In the genomic region with DNA sequence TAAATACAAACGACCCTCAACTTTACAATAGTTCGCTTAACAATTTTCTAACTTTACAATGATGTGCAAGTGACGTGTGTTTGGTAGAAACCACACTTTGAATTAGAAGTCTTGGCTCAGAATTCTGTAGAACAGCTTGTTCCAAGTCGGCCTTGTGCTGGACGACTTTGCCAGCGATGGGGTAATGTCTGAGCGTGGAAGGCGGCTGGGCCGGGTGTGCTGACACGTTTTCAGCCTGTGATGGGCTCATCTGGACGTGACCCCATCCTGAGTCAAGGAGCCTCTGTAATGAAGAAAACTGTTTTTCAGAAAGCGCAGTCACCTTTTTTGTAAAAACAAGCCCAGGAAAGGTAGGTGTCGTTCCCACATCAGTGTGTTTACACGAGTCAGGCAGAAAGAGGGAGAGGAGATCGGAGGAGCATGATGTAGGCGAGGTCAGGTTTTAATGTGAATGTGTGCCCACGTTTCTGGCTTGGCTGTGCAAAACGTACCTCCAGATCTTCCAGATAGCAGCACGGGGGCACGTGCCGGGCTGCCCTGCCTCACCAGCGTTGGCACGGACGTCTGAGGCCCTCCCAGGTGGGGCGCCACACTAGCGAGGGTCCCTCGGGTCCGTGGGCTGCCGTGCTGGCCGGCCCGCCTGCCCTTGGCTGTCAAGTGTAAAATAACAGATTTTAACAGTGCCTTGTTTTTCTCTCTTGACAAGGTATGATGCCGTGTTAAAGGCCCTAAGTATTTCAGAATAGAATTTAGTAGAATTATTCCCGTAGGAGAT, we compare ENCODE assay signal across 1 cellular context.
TF ChIP-seq lines count a peak whose summit lies in the region.

No MANE protein-coding gene starts in this region.

TF ChIP-seq in GM12878, 131 proteins besides CTCF, POLR2A, EP300 and RAD21 (continued from another document):
- TF ChIP-seq BCLAF1 (IDR thresholded peaks at IDR 0.05) (no peak), EGR1 (IDR thresholded peaks at IDR 0.05; ENCODE audit: borderline replicate concordance in 1 of 2, low read depth in 2 of 2, low read length in 2 of 2) (no peak), ETV6 (conservative IDR thresholded peaks at IDR 0.05 in 1 of 2, IDR thresholded peaks at IDR 0.05 in 1 of 2; ENCODE audit: borderline replicate concordance in 1 of 2, low read depth in 1 of 2) (no peak), EZH2 (IDR thresholded peaks at IDR 0.05; ENCODE audit: borderline replicate concordance, control insufficient read depth, low read depth, low read length) (no peak), TAF1 (IDR thresholded peaks at IDR 0.05; ENCODE audit: borderline replicate concordance, low read depth, low read length) (no peak), RCOR1 (conservative IDR thresholded peaks at IDR 0.05; ENCODE audit: low read depth, low read length) (no peak), ZNF592 (IDR thresholded peaks at IDR 0.05) (no peak), SPI1 (IDR thresholded peaks at IDR 0.05; ENCODE audit: borderline replicate concordance, insufficient read depth, low read depth, low read length) (no peak), RAD51 (IDR thresholded peaks at IDR 0.05) (no peak), MTA3 (IDR thresholded peaks at IDR 0.05; ENCODE audit: borderline replicate concordance, low read length) (no peak), CBX5 (IDR thresholded peaks at IDR 0.05; ENCODE audit: low read depth) (no peak), BCL3 (IDR thresholded peaks at IDR 0.05; ENCODE audit: borderline replicate concordance, insufficient read depth, low read depth, low read length, poor library complexity, severe bottlenecking) (no peak), MXI1 (IDR thresholded peaks at IDR 0.05; ENCODE audit: low read depth, low read length) (no peak), ATF7 (IDR thresholded peaks at IDR 0.05; ENCODE audit: low read depth) (no peak)
- TF ChIP-seq, protein P1, sequence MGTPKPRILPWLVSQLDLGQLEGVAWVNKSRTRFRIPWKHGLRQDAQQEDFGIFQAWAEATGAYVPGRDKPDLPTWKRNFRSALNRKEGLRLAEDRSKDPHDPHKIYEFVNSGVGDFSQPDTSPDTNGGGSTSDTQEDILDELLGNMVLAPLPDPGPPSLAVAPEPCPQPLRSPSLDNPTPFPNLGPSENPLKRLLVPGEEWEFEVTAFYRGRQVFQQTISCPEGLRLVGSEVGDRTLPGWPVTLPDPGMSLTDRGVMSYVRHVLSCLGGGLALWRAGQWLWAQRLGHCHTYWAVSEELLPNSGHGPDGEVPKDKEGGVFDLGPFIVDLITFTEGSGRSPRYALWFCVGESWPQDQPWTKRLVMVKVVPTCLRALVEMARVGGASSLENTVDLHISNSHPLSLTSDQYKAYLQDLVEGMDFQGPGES (IDR thresholded peaks at IDR 0.05), result no peak
- TF ChIP-seq, protein P2, sequence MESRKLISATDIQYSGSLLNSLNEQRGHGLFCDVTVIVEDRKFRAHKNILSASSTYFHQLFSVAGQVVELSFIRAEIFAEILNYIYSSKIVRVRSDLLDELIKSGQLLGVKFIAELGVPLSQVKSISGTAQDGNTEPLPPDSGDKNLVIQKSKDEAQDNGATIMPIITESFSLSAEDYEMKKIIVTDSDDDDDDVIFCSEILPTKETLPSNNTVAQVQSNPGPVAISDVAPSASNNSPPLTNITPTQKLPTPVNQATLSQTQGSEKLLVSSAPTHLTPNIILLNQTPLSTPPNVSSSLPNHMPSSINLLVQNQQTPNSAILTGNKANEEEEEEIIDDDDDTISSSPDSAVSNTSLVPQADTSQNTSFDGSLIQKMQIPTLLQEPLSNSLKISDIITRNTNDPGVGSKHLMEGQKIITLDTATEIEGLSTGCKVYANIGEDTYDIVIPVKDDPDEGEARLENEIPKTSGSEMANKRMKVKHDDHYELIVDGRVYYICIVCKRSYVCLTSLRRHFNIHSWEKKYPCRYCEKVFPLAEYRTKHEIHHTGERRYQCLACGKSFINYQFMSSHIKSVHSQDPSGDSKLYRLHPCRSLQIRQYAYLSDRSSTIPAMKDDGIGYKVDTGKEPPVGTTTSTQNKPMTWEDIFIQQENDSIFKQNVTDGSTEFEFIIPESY (IDR thresholded peaks at IDR 0.05), result no peak
- TF ChIP-seq, protein P3, sequence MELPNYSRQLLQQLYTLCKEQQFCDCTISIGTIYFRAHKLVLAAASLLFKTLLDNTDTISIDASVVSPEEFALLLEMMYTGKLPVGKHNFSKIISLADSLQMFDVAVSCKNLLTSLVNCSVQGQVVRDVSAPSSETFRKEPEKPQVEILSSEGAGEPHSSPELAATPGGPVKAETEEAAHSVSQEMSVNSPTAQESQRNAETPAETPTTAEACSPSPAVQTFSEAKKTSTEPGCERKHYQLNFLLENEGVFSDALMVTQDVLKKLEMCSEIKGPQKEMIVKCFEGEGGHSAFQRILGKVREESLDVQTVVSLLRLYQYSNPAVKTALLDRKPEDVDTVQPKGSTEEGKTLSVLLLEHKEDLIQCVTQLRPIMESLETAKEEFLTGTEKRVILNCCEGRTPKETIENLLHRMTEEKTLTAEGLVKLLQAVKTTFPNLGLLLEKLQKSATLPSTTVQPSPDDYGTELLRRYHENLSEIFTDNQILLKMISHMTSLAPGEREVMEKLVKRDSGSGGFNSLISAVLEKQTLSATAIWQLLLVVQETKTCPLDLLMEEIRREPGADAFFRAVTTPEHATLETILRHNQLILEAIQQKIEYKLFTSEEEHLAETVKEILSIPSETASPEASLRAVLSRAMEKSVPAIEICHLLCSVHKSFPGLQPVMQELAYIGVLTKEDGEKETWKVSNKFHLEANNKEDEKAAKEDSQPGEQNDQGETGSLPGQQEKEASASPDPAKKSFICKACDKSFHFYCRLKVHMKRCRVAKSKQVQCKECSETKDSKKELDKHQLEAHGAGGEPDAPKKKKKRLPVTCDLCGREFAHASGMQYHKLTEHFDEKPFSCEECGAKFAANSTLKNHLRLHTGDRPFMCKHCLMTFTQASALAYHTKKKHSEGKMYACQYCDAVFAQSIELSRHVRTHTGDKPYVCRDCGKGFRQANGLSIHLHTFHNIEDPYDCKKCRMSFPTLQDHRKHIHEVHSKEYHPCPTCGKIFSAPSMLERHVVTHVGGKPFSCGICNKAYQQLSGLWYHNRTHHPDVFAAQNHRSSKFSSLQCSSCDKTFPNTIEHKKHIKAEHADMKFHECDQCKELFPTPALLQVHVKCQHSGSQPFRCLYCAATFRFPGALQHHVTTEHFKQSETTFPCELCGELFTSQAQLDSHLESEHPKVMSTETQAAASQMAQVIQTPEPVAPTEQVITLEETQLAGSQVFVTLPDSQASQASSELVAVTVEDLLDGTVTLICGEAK (IDR thresholded peaks at IDR 0.05; ENCODE audit: borderline replicate concordance), result no peak
TF ChIP-seq in GM12878: peak in this region for 0.
